23 cellular contexts compared by ENCODE assay signal in genomic region chr2:151520976-151521375, GRCh38.
"Had no signal": no experiment of that assay in that cellular context is flagged by ENCODE, and none has a peak within 500 bp of the region (broad histone marks: within the 10 kb centered on the region; RNA-seq: fewer than 3 reads in every experiment).

No MANE protein-coding gene starts in this region.

- H3K4me1 Mint-ChIP-seq: activated naive CD4-positive, alpha-beta T cell treated with anti-CD3 and anti-CD28 coated beads, Interleukin-2, amount 10 ng/mL, durations not matched to agents 7 days and 5 days had no signal

- H3K9me3 Mint-ChIP-seq: activated naive CD4-positive, alpha-beta T cell treated with anti-CD3 and anti-CD28 coated beads, Interleukin-2, amount 10 ng/mL, durations not matched to agents 7 days and 5 days; activated T-cell treated with anti-CD3 and anti-CD28 coated beads, Interleukin-2, amount 50 U/mL, for 4 hours; neural crest cell; stimulated activated naive CD8-positive, alpha-beta T cell treated with anti-CD3 and anti-CD28 coated beads, Interleukin-15, Interleukin-2, amounts not matched to agents 100 ng/mL and 50 ng/mL, for 24 hours; T-helper 1 cell treated with Interleukin-12 subunit alpha and Interleukin-12 subunit beta and Interleukin-4 antibody, amounts not matched to agents 30 μg/mL and 1 μg/mL, for 36 hours had no signal

- H3K36me3 Mint-ChIP-seq: activated naive CD4-positive, alpha-beta T cell treated with anti-CD3 and anti-CD28 coated beads, Interleukin-2, amount 10 ng/mL, durations not matched to agents 7 days and 5 days had no signal

- H3K27me3 Mint-ChIP-seq: activated naive CD4-positive, alpha-beta T cell treated with anti-CD3 and anti-CD28 coated beads, Interleukin-2, amount 10 ng/mL, durations not matched to agents 7 days and 5 days; progenitor cell of endocrine pancreas; stimulated activated naive CD8-positive, alpha-beta T cell treated with anti-CD3 and anti-CD28 coated beads, Interleukin-15, Interleukin-2, amounts not matched to agents 100 ng/mL and 50 ng/mL, for 24 hours had no signal

- H3K36me3 ChIP-seq: thyroid gland had no signal

- DNase-seq: activated CD4-positive, alpha-beta T cell treated with anti-CD3 and anti-CD28 coated beads for 4 hours; activated CD4-positive, alpha-beta T cell treated with anti-CD3 and anti-CD28 coated beads, Interleukin-2, amount 50 U/mL, for 48 hours; activated CD4-positive, CD25-positive, alpha-beta regulatory T cell; activated CD8-positive, alpha-beta memory T cell treated with anti-CD3 and anti-CD28 coated beads, Interleukin-2, amount 50 U/mL, for 48 hours; activated naive CD4-positive, alpha-beta T cell treated with anti-CD3 and anti-CD28 coated beads, Interleukin-2, amount 10 ng/mL, durations not matched to agents 7 days and 5 days; activated T-cell treated with anti-CD3 and anti-CD28 coated beads, Interleukin-2, amount 50 U/mL, for 4 hours; amygdala; effector CD4-positive, alpha-beta T cell; erythroblast; glutamatergic neuron; left ventricle myocardium superior; mammary epithelial cell; mucosa of descending colon; stimulated activated CD4-positive, alpha-beta T cell treated with anti-CD3 and anti-CD28 coated beads, Interleukin-4, amount 100 ng/mL, for 4 hours; substantia nigra; T1000; thyroid gland had no signal

- H3K27ac Mint-ChIP-seq: activated naive CD4-positive, alpha-beta T cell treated with anti-CD3 and anti-CD28 coated beads, Interleukin-2, amount 10 ng/mL, durations not matched to agents 7 days and 5 days; progenitor cell of endocrine pancreas; stimulated activated naive CD8-positive, alpha-beta T cell treated with anti-CD3 and anti-CD28 coated beads, Interleukin-15, Interleukin-2, amounts not matched to agents 100 ng/mL and 50 ng/mL, for 24 hours; T-helper 1 cell treated with Interleukin-12 subunit alpha and Interleukin-12 subunit beta and Interleukin-4 antibody, amounts not matched to agents 30 μg/mL and 1 μg/mL, for 36 hours had no signal

- H3K4me2 ChIP-seq: hepatocyte had no signal

- H3K27ac ChIP-seq: hepatocyte, right atrium auricular region, thyroid gland had no signal

- H3K4me3 ChIP-seq: hepatocyte, mucosa of descending colon, right atrium auricular region, thyroid gland had no signal

- H3K4me1 ChIP-seq: right atrium auricular region had no signal

- H3K4me3 Mint-ChIP-seq: activated naive CD4-positive, alpha-beta T cell treated with anti-CD3 and anti-CD28 coated beads, Interleukin-2, amount 10 ng/mL, durations not matched to agents 7 days and 5 days; activated T-cell treated with anti-CD3 and anti-CD28 coated beads, Interleukin-2, amount 50 U/mL, for 4 hours; neural crest cell; stimulated activated naive CD8-positive, alpha-beta T cell treated with anti-CD3 and anti-CD28 coated beads, Interleukin-15, Interleukin-2, amounts not matched to agents 100 ng/mL and 50 ng/mL, for 24 hours; T-helper 1 cell treated with Interleukin-12 subunit alpha and Interleukin-12 subunit beta and Interleukin-4 antibody, amounts not matched to agents 30 μg/mL and 1 μg/mL, for 36 hours had no signal

- ATAC-seq: activated T-cell treated with anti-CD3 and anti-CD28 coated beads, Interleukin-2, amount 50 U/mL, for 4 hours; left ventricle myocardium superior; mucosa of descending colon had no signal

- H2AFZ ChIP-seq: hepatocyte had no signal

- H3K9me3 ChIP-seq: mucosa of descending colon, right atrium auricular region, thyroid gland had no signal

- H3K27me3 ChIP-seq: hepatocyte, right atrium auricular region, thyroid gland had no signal
